ENCODE assay signal across 9 cellular contexts in genomic region chr21:38910390-38911008, GRCh38.
DNase-seq lines count a peak whose midpoint lies in the region; ATAC-seq and TF ChIP-seq lines count a peak whose summit lies in the region.
"Had no signal": no experiment of that assay in that cellular context is flagged by ENCODE, and none has a peak within 500 bp of the region (broad histone marks: within the 10 kb centered on the region; RNA-seq: fewer than 3 reads in every experiment).

No MANE protein-coding gene starts in this region.

- H3F3A ChIP-seq in SK-N-SH (replicated peaks; ENCODE audit: insufficient read depth) (no peaks in the 10 kb centered on the region), smooth muscle cell (ENCODE audit: low read depth) (peaks cover 22% of the 10 kb centered on the region)

- H3K27me3 ChIP-seq in SK-N-SH (ENCODE audit: insufficient read depth): no peaks in the 10 kb centered on the region
- no peaks in the 10 kb centered on the region for H3K27me3 ChIP-seq in esophagus (ENCODE audit: control insufficient read depth in 1 of 2, insufficient read depth in 2 of 2, low read length in 2 of 2)
- no peaks in the 10 kb centered on the region for H3K27me3 ChIP-seq in smooth muscle cell (ENCODE audit: low read depth)

- H3K9me2 ChIP-seq in SK-N-SH: no peaks in the 10 kb centered on the region

- H3K4me3 ChIP-seq in SK-N-SH (ENCODE audit: low read depth in 2 of 2, low read length in 1 of 2) (no peak overlapping the region), esophagus (ENCODE audit: low read depth in 1 of 2, low read length in 2 of 2) (no peak overlapping the region), smooth muscle cell (no peak overlapping the region)

- H3K9me3 ChIP-seq in SK-N-SH: no peaks in the 10 kb centered on the region
- no peaks in the 10 kb centered on the region for H3K9me3 ChIP-seq in esophagus (ENCODE audit: control insufficient read depth in 2 of 2, insufficient read depth in 1 of 2, low read depth in 1 of 2, low read length in 1 of 2)
- H3K9me3 ChIP-seq in smooth muscle cell (replicated peaks; ENCODE audit: low read depth): no peaks in the 10 kb centered on the region

- H3K36me3 ChIP-seq in SK-N-SH (replicated peaks in 1 of 2; ENCODE audit: control insufficient read depth in 1 of 2, insufficient read depth in 2 of 2, low read length in 1 of 2) (no peaks in the 10 kb centered on the region), esophagus (ENCODE audit: control insufficient read depth in 2 of 2, insufficient read depth in 2 of 2, low read length in 1 of 2) (no peaks in the 10 kb centered on the region), smooth muscle cell (ENCODE audit: low read depth) (no peaks in the 10 kb centered on the region)

- TF ChIP-seq CTCF in SK-N-SH (IDR thresholded peaks at IDR 0.05) (no peak), smooth muscle cell (IDR thresholded peaks at IDR 0.05; ENCODE audit: borderline replicate concordance, insufficient read depth, poor library complexity, severe bottlenecking) (no peak)

- no peak for TF ChIP-seq RAD21 in SK-N-SH (IDR thresholded peaks at IDR 0.05; ENCODE audit: low read length)

- H3K79me2 ChIP-seq in SK-N-SH (ENCODE audit: insufficient read depth): no peaks in the 10 kb centered on the region
- no peaks in the 10 kb centered on the region for H3K79me2 ChIP-seq in smooth muscle cell (ENCODE audit: low read depth)

- no peak for TF ChIP-seq EP300 in SK-N-SH (IDR thresholded peaks at IDR 0.05; ENCODE audit: borderline replicate concordance in 1 of 2, low read depth in 1 of 2, low read length in 1 of 2)

- no peak overlapping the region for H3K27ac ChIP-seq in SK-N-SH (ENCODE audit: low read depth in 2 of 2, low read length in 1 of 2)
- H3K27ac ChIP-seq in esophagus (ENCODE audit: low read depth in 2 of 2, low read length in 1 of 2): peak overlapping the region; percentile 97 to 99
- peak overlapping the region; percentile 55 for H3K27ac ChIP-seq in smooth muscle cell (ENCODE audit: low read depth)

- CTCF ChIA-PET in SK-N-SH (lab: Yijun Ruan, JAX) (no interaction called here), HEK293T (lab: Yijun Ruan, JAX) (no interaction called here)

- peak; percentile 38 for DNase-seq in SK-N-SH
- DNase-seq in NCI-H1436 treated with DMSO at 0.1 percent for 48 hours (lab: John Stamatoyannopoulos, UW): peak; percentile 39
- DNase-seq in smooth muscle cell (lab: John Stamatoyannopoulos, UW; ENCODE audit: unreplicated experiment): no peak
- DNase-seq in cerebellar nuclear complex (lab: John Stamatoyannopoulos, UW): no peak
- DNase-seq in HEK293T (ENCODE audit: extremely low spot score): no peak
- no peak for DNase-seq in GM03348 (ENCODE audit: low spot score)
- DNase-seq: H9 had no signal

- 80% methylated on average over 6 of the region's 9 CpGs for WGBS in SK-N-SH (ENCODE audit: low lambda C conversion rate)
- 47 to 49% methylated on average over 9 of the region's 9 CpGs for WGBS in esophagus, 2 donors
- 53% methylated on average over 9 of the region's 9 CpGs for WGBS in smooth muscle cell (ENCODE audit: low lambda C conversion rate)

- no peak overlapping the region for H2AFZ ChIP-seq in SK-N-SH (ENCODE audit: low read depth)
- H2AFZ ChIP-seq in smooth muscle cell (ENCODE audit: low read depth): no peak overlapping the region

- no peak for ATAC-seq in SK-N-SH treated with all-trans-retinoic acid at 6 μM for 48 hours

- H4K20me1 ChIP-seq in SK-N-SH (ENCODE audit: insufficient read depth) (no peaks in the 10 kb centered on the region), smooth muscle cell (ENCODE audit: low read depth) (no peaks in the 10 kb centered on the region)

- POLR2A ChIA-PET in SK-N-SH (lab: Yijun Ruan, JAX): no interaction called here
- POLR2A ChIA-PET in HEK293T (lab: Yijun Ruan, JAX): no interaction called here

- H3K9ac ChIP-seq in SK-N-SH (no peak overlapping the region), smooth muscle cell (ENCODE audit: low read depth) (no peak overlapping the region)

- H3K4me1 ChIP-seq in SK-N-SH (ENCODE audit: control insufficient read depth in 1 of 2, insufficient read depth in 2 of 2, low read depth in 1 of 2, low read length in 1 of 2): peaks cover 0 to 21% of the 10 kb centered on the region in 2 experiments; a peak in 1 of 4 replicates
- H3K4me1 ChIP-seq in esophagus (ENCODE audit: control insufficient read depth in 2 of 2, insufficient read depth in 2 of 2, low read length in 1 of 2): peaks cover 10 to 40% of the 10 kb centered on the region in 2 donors
- H3K4me1 ChIP-seq in smooth muscle cell (ENCODE audit: low read depth): peaks cover 11% of the 10 kb centered on the region

- H3K4me2 ChIP-seq in SK-N-SH (no peak overlapping the region), smooth muscle cell (no peak overlapping the region)

TF ChIP-seq in SK-N-SH, 30 proteins besides CTCF, POLR2A, EP300 and RAD21:
- TF ChIP-seq NRF1 (IDR thresholded peaks at IDR 0.05; ENCODE audit: low read depth, low read length) (no peak), IRF3 (IDR thresholded peaks at IDR 0.05; ENCODE audit: low read depth, low read length) (no peak), TAF1 (IDR thresholded peaks at IDR 0.05; ENCODE audit: borderline replicate concordance, low read depth, low read length) (no peak), EZH2phosphoT487 (IDR thresholded peaks at IDR 0.05; ENCODE audit: borderline replicate concordance, low read depth) (no peak), MXI1 (IDR thresholded peaks at IDR 0.05; ENCODE audit: low read depth, low read length) (no peak), CHD2 (IDR thresholded peaks at IDR 0.05; ENCODE audit: low read length, partially characterized antibody) (no peak), GATA2 (CRISPR knock-in tag; IDR thresholded peaks at IDR 0.05) (no peak), FOXJ3 (CRISPR knock-in tag; IDR thresholded peaks at IDR 0.05) (no peak)
TF ChIP-seq in SK-N-SH: peak in this region for 0.

TF ChIP-seq in SK-N-SH treated with all-trans-retinoic acid at 6 μM for 48 hours, 23 proteins besides CTCF, POLR2A, EP300 and RAD21:
- TF ChIP-seq RARB (CRISPR knock-in tag; IDR thresholded peaks at IDR 0.05) (no peak), CSRNP3 (CRISPR knock-in tag; IDR thresholded peaks at IDR 0.05) (no peak), ZFP3 (CRISPR knock-in tag; IDR thresholded peaks at IDR 0.05) (no peak), ZNF8 (CRISPR knock-in tag; IDR thresholded peaks at IDR 0.05) (no peak), GLIS3 (CRISPR knock-in tag; IDR thresholded peaks at IDR 0.05) (no peak), ESRRG (CRISPR knock-in tag; IDR thresholded peaks at IDR 0.05) (no peak), TOX (CRISPR knock-in tag; IDR thresholded peaks at IDR 0.05; ENCODE audit: borderline replicate concordance) (no peak), ZNF565 (CRISPR knock-in tag; conservative IDR thresholded peaks at IDR 0.05; ENCODE audit: low read depth) (no peak), ZFP30 (CRISPR knock-in tag; IDR thresholded peaks at IDR 0.05) (no peak), BACH2 (CRISPR knock-in tag; IDR thresholded peaks at IDR 0.05; ENCODE audit: borderline replicate concordance) (no peak), CSDC2 (CRISPR knock-in tag; IDR thresholded peaks at IDR 0.05) (no peak)

TF ChIP-seq in HEK293T, 16 proteins besides CTCF, POLR2A, EP300 and RAD21:
- TF ChIP-seq ELF4 (IDR thresholded peaks at IDR 0.05) (no peak), FOXM1 (IDR thresholded peaks at IDR 0.05; ENCODE audit: borderline replicate concordance) (no peak), PKNOX1 (IDR thresholded peaks at IDR 0.05) (no peak), ZNF384 (IDR thresholded peaks at IDR 0.05) (no peak), L3MBTL2 (conservative IDR thresholded peaks at IDR 0.05) (no peak), CTBP1 (IDR thresholded peaks at IDR 0.05; ENCODE audit: borderline replicate concordance) (no peak), HDGF (IDR thresholded peaks at IDR 0.05; ENCODE audit: borderline replicate concordance) (no peak), BHLHE40 (IDR thresholded peaks at IDR 0.05; ENCODE audit: borderline replicate concordance) (no peak), SUZ12 (IDR thresholded peaks at IDR 0.05) (no peak), FOXK2 (IDR thresholded peaks at IDR 0.05) (no peak), ARNT (IDR thresholded peaks at IDR 0.05) (no peak)
TF ChIP-seq in HEK293T: peak in this region for 0.

Comparison
In these comparisons a context has a peak if more than half of its experiments do, and no peak if none do; other contexts are left out.
1. DNase-seq: peak in SK-N-SH (single experiment) and NCI-H1436 treated with DMSO at 0.1 percent for 48 hours (single experiment); none in smooth muscle cell (single experiment), cerebellar nuclear complex (0 of 2), HEK293T (single experiment) and GM03348 (single experiment).
2. H3K27ac ChIP-seq: peak in esophagus (2 of 2) and smooth muscle cell (single experiment); none in SK-N-SH (0 of 2).